Comparison of ENCODE assay signal across 30 cellular contexts in genomic region chr11:120800206-120800605, GRCh38.
"Had no signal": no experiment of that assay in that cellular context is flagged by ENCODE, and none has a peak within 500 bp of the region (broad histone marks: within the 10 kb centered on the region; RNA-seq: fewer than 3 reads in every experiment).

No MANE protein-coding gene starts in this region.

- H3K27me3 ChIP-seq: cardiac muscle cell, dorsolateral prefrontal cortex had no signal

- H3K36me3 ChIP-seq: cardiac muscle cell had no signal

- H3K27ac ChIP-seq: cardiac muscle cell, coronary artery, dorsolateral prefrontal cortex, VCaP had no signal

- H3K4me3 ChIP-seq: cardiac muscle cell, coronary artery, dorsolateral prefrontal cortex had no signal

- ATAC-seq: activated T-cell treated with anti-CD3 and anti-CD28 coated beads, Interleukin-2, amount 50 U/mL, for 72 hours; esophagus mucosa; WTC11 had no signal

- FAIRE-seq: astrocyte, frontal cortex, TTC549 had no signal

- DNase-seq: activated CD4-positive, alpha-beta memory T cell treated with anti-CD3 and anti-CD28 coated beads, Interleukin-2, amount 10 ng/mL, durations not matched to agents 7 days and 5 days; activated CD4-positive, alpha-beta T cell treated with anti-CD3 and anti-CD28 coated beads for 1 hour; activated CD4-positive, alpha-beta T cell treated with anti-CD3 and anti-CD28 coated beads for 4 hours; activated CD4-positive, alpha-beta T cell treated with anti-CD3 and anti-CD28 coated beads, Interleukin-2, amount 10 ng/mL, durations not matched to agents 7 days and 5 days; activated CD4-positive, alpha-beta T cell treated with anti-CD3 and anti-CD28 coated beads, Interleukin-2, amount 50 U/mL, for 4 hours; activated CD8-positive, alpha-beta memory T cell treated with anti-CD3 and anti-CD28 coated beads, Interleukin-2, amount 50 U/mL, for 48 hours; activated gamma-delta T cell; activated naive CD4-positive, alpha-beta T cell; activated naive CD4-positive, alpha-beta T cell treated with anti-CD3 and anti-CD28 coated beads, Interleukin-2, amount 50 U/mL, for 16 hours; activated T-cell treated with anti-CD3 and anti-CD28 coated beads for 4 hours; activated T-cell treated with anti-CD3 and anti-CD28 coated beads, Interleukin-2, amount 50 U/mL, for 24 hours; activated T-cell treated with anti-CD3 and anti-CD28 coated beads, Interleukin-2, amount 50 U/mL, for 72 hours; amniotic stem cell; anterior cingulate cortex; central memory CD4-positive, alpha-beta T cell; cerebellar nuclear complex; dorsolateral prefrontal cortex; effector memory CD4-positive, alpha-beta T cell; endodermal cell; foreskin fibroblast; head of caudate nucleus; T-helper 2 cell had no signal
